Comparison of ENCODE assay signal across 1 cellular context in genomic region chr16:2586241-2586640, GRCh38.
TF ChIP-seq lines count a peak whose summit lies in the region.

No MANE protein-coding gene starts in this region.

TF ChIP-seq in GM23338, 12 proteins besides CTCF, POLR2A, EP300 and RAD21 (continued from another document):
- TF ChIP-seq REST (IDR thresholded peaks at IDR 0.05; ENCODE audit: unreplicated experiment): no peak
- TF ChIP-seq EZH2phosphoT487 (IDR thresholded peaks at IDR 0.05; ENCODE audit: unreplicated experiment): no peak
- no peak for TF ChIP-seq JUNB (IDR thresholded peaks at IDR 0.05; ENCODE audit: unreplicated experiment)
- TF ChIP-seq POLR2AphosphoS5 (IDR thresholded peaks at IDR 0.05; ENCODE audit: low read depth): no peak
- TF ChIP-seq ETS1 (IDR thresholded peaks at IDR 0.05): no peak
TF ChIP-seq in GM23338: peak in this region for 0.
